In the genomic region with DNA sequence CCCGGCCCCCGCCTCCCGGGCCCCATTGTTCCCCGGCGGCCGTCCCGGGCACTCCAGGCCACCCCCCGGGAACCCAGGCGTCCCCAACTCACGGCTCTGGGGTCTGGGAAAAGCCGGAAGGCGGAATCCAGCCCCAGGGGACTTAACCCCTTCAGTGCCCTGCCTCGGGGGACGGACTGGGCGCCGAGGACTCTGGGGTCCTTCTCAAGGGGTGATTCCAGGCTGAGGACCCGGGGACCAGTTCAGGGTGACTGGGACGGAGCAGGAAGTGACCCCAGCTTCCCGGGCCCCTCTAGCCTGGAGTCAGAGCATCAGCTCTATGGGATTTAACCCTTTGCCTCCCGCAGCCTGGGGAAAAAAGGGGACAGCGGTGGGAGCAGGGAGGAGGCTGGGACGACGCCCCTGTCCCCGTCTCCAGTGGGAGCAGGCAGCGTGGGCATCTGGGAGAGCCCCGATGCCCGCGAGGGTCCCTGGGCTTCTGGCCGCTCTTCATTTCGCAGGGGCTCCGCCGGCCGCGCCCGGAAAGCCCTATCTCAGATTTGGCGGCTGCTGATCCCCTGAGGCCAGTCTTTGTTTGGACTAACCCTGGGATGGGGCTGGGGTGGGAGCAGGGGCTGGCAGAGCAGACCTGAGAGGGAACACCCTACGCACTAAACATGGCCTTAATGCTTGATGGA, we compare ENCODE assay signal across 1 cellular context.
TF ChIP-seq lines count a peak whose summit lies in the region.

TSS of gene ZNF629 (minus strand) at position 270 of the 677 bp plus-strand sequence. CDS start 2,723 bp downstream, outside the sequence.

TF ChIP-seq in K562, 482 proteins besides CTCF, POLR2A, EP300 and RAD21 (continued from another document and continues in another):
- TF ChIP-seq THAP12 (CRISPR knock-in tag; IDR thresholded peaks at IDR 0.05) (peak; percentile 98), TSC22D4 (tag; IDR thresholded peaks at IDR 0.05) (no peak), CHD4 (IDR thresholded peaks at IDR 0.05; ENCODE audit: insufficient read depth, insufficient replicate concordance, low read depth, low read length, poor library complexity, severe bottlenecking) (no peak), MAZ (CRISPR knock-in tag; conservative IDR thresholded peaks at IDR 0.05 in 1 of 2, IDR thresholded peaks at IDR 0.05 in 1 of 2) (peak; percentile 83 to 92), SMC3 (conservative IDR thresholded peaks at IDR 0.05; ENCODE audit: insufficient read depth, low read depth, low read length) (no peak), SREBF1 (IDR thresholded peaks at IDR 0.05; ENCODE audit: borderline replicate concordance, low read depth, low read length) (no peak), ZNF140 (CRISPR knock-in tag; IDR thresholded peaks at IDR 0.05) (no peak), ZNF263 (CRISPR knock-in tag; IDR thresholded peaks at IDR 0.05; ENCODE audit: borderline replicate concordance) (peak; percentile 36; the same call in 1 of the 2 replicates), MLLT1 (IDR thresholded peaks at IDR 0.05) (0 out of 4 replicates have a peak, but pooled peaks of 1 of the 2 experiments have one; percentile 33), RBM22 (IDR thresholded peaks at IDR 0.05; ENCODE audit: low read depth, low read length, poor library complexity, severe bottlenecking) (no peak), ZBTB2 (IDR thresholded peaks at IDR 0.05) (peak; percentile 62; the same call in 1 of the 2 replicates), HOXB6 (CRISPR knock-in tag; IDR thresholded peaks at IDR 0.05; ENCODE audit: borderline replicate concordance) (no peak), YBX1 (IDR thresholded peaks at IDR 0.05) (no peak), ATF3 (IDR thresholded peaks at IDR 0.05) (no peak), ATF3 (CRISPR knock-in tag; conservative IDR thresholded peaks at IDR 0.05) (0 out of 2 replicates have a peak, but pooled peaks have one; percentile 50), ZNF239 (CRISPR knock-in tag; IDR thresholded peaks at IDR 0.05) (no peak), SOX6 (IDR thresholded peaks at IDR 0.05) (peak; percentile 12; the same call in 1 of the 2 replicates), TEAD2 (tag; IDR thresholded peaks at IDR 0.05) (no peak), CREBBP (IDR thresholded peaks at IDR 0.05; ENCODE audit: low read depth, low read length) (no peak), ZNF780A (CRISPR knock-in tag; IDR thresholded peaks at IDR 0.05) (no peak), GTF2A2 (tag; IDR thresholded peaks at IDR 0.05) (0 out of 2 replicates have a peak, but pooled peaks have one; percentile 53), RERE (CRISPR knock-in tag; IDR thresholded peaks at IDR 0.05; ENCODE audit: borderline replicate concordance) (no peak), ZNF583 (CRISPR knock-in tag; IDR thresholded peaks at IDR 0.05) (peak; percentile 21; the same call in 1 of the 2 replicates), MTA3 (IDR thresholded peaks at IDR 0.05; ENCODE audit: borderline replicate concordance) (peak; percentile 85; the same call in 1 of the 2 replicates), XRCC5 (IDR thresholded peaks at IDR 0.05; ENCODE audit: low read depth, low read length) (peak; percentile 94)
- TF ChIP-seq, protein P1, sequence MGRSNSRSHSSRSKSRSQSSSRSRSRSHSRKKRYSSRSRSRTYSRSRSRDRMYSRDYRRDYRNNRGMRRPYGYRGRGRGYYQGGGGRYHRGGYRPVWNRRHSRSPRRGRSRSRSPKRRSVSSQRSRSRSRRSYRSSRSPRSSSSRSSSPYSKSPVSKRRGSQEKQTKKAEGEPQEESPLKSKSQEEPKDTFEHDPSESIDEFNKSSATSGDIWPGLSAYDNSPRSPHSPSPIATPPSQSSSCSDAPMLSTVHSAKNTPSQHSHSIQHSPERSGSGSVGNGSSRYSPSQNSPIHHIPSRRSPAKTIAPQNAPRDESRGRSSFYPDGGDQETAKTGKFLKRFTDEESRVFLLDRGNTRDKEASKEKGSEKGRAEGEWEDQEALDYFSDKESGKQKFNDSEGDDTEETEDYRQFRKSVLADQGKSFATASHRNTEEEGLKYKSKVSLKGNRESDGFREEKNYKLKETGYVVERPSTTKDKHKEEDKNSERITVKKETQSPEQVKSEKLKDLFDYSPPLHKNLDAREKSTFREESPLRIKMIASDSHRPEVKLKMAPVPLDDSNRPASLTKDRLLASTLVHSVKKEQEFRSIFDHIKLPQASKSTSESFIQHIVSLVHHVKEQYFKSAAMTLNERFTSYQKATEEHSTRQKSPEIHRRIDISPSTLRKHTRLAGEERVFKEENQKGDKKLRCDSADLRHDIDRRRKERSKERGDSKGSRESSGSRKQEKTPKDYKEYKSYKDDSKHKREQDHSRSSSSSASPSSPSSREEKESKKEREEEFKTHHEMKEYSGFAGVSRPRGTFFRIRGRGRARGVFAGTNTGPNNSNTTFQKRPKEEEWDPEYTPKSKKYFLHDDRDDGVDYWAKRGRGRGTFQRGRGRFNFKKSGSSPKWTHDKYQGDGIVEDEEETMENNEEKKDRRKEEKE (IDR thresholded peaks at IDR 0.05; ENCODE audit: borderline replicate concordance in 1 of 2, control insufficient read depth in 1 of 2, low read depth in 2 of 2, low read length in 1 of 2) = no peak
- TF ChIP-seq, protein P2, sequence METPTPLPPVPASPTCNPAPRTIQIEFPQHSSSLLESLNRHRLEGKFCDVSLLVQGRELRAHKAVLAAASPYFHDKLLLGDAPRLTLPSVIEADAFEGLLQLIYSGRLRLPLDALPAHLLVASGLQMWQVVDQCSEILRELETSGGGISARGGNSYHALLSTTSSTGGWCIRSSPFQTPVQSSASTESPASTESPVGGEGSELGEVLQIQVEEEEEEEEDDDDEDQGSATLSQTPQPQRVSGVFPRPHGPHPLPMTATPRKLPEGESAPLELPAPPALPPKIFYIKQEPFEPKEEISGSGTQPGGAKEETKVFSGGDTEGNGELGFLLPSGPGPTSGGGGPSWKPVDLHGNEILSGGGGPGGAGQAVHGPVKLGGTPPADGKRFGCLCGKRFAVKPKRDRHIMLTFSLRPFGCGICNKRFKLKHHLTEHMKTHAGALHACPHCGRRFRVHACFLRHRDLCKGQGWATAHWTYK (CRISPR knock-in tag; IDR thresholded peaks at IDR 0.05) = peak; percentile 51; the same call in 1 of the 2 replicates
- TF ChIP-seq, protein P3, sequence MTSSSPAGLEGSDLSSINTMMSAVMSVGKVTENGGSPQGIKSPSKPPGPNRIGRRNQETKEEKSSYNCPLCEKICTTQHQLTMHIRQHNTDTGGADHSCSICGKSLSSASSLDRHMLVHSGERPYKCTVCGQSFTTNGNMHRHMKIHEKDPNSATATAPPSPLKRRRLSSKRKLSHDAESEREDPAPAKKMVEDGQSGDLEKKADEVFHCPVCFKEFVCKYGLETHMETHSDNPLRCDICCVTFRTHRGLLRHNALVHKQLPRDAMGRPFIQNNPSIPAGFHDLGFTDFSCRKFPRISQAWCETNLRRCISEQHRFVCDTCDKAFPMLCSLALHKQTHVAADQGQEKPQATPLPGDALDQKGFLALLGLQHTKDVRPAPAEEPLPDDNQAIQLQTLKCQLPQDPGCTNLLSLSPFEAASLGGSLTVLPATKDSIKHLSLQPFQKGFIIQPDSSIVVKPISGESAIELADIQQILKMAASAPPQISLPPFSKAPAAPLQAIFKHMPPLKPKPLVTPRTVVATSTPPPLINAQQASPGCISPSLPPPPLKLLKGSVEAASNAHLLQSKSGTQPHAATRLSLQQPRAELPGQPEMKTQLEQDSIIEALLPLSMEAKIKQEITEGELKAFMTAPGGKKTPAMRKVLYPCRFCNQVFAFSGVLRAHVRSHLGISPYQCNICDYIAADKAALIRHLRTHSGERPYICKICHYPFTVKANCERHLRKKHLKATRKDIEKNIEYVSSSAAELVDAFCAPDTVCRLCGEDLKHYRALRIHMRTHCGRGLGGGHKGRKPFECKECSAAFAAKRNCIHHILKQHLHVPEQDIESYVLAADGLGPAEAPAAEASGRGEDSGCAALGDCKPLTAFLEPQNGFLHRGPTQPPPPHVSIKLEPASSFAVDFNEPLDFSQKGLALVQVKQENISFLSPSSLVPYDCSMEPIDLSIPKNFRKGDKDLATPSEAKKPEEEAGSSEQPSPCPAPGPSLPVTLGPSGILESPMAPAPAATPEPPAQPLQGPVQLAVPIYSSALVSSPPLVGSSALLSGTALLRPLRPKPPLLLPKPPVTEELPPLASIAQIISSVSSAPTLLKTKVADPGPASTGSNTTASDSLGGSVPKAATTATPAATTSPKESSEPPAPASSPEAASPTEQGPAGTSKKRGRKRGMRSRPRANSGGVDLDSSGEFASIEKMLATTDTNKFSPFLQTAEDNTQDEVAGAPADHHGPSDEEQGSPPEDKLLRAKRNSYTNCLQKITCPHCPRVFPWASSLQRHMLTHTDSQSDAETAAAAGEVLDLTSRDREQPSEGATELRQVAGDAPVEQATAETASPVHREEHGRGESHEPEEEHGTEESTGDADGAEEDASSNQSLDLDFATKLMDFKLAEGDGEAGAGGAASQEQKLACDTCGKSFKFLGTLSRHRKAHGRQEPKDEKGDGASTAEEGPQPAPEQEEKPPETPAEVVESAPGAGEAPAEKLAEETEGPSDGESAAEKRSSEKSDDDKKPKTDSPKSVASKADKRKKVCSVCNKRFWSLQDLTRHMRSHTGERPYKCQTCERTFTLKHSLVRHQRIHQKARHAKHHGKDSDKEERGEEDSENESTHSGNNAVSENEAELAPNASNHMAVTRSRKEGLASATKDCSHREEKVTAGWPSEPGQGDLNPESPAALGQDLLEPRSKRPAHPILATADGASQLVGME (CRISPR knock-in tag; IDR thresholded peaks at IDR 0.05) = 0 out of 2 replicates have a peak, but pooled peaks have one; percentile 22
